ENCODE assay signal across 9 cellular contexts in genomic region chr14:100285913-100286400, GRCh38. TPM values are rescaled to one million over a fixed set of nuclear protein-coding genes. Genes with fewer than 3 reads are reported as not detected.
DNase-seq lines count a peak whose midpoint lies in the region; FAIRE-seq and TF ChIP-seq lines count a peak whose summit lies in the region.
"Had no signal": no experiment of that assay in that cellular context is flagged by ENCODE, and none has a peak within 500 bp of the region (broad histone marks: within the 10 kb centered on the region; RNA-seq: fewer than 3 reads in every experiment).

No MANE protein-coding gene starts in this region.

- H3K79me2 ChIP-seq in ACC112 (ENCODE audit: control insufficient read depth, insufficient read depth, low read length, unreplicated experiment) (peaks cover 11% of the 10 kb centered on the region), mammary epithelial cell (ENCODE audit: insufficient read depth, low read length) (peaks cover 25% of the 10 kb centered on the region)

- no peak overlapping the region for H2AFZ ChIP-seq in ACC112 (ENCODE audit: low read length, unreplicated experiment)
- no peak overlapping the region for H2AFZ ChIP-seq in mammary epithelial cell (ENCODE audit: low read depth, low read length)

- TF ChIP-seq CTCF in mammary epithelial cell (conservative IDR thresholded peaks at IDR 0.05 in 1 of 2, IDR thresholded peaks at IDR 0.05 in 1 of 2; ENCODE audit: extremely low read depth in 1 of 2, insufficient read depth in 1 of 2, low read depth in 1 of 2, low read length in 2 of 2) (no peak), GM13977 (IDR thresholded peaks at IDR 0.05; ENCODE audit: extremely low read depth, insufficient read depth, missing control alignments) (no peak)

- dilution Hi-C loops in mammary epithelial cell (cut with HindIII; ENCODE audit: low sequenced_read_pairs), result no loop called here

- no peak for DNase-seq in mammary epithelial cell
- DNase-seq in GM12892 (ENCODE audit: insufficient read length), result no peak
- no peak for DNase-seq in NCI-H2107 (lab: John Stamatoyannopoulos, UW)
- no peak for DNase-seq in GM13977 (ENCODE audit: low spot score)
- DNase-seq in stimulated activated CD4-positive, alpha-beta T cell treated with anti-CD3 and anti-CD28 coated beads, Interleukin-4, amount 100 ng/mL, for 4 hours, result no peak
- DNase-seq: cortex of kidney had no signal

- in situ Hi-C loops in mammary epithelial cell (cut with MboI; ENCODE audit: low sequenced_read_pairs in 2 of 2), result no loop called here
- in situ Hi-C loops in GM13977 (cut with MboI; ENCODE audit: low pct_unique_long_range_greater_than_20kb, low sequenced_read_pairs, unreplicated experiment), result no loop called here

- no peak for FAIRE-seq in GM12892 (lab: Jason Lieb, UNC)

- no peaks in the 10 kb centered on the region for H3K27me3 ChIP-seq in ACC112 (ENCODE audit: insufficient read depth, low read length)
- H3K27me3 ChIP-seq in HUES6 (ENCODE audit: control insufficient read depth, insufficient read depth, low read length), result no peaks in the 10 kb centered on the region
- H3K27me3 ChIP-seq in mammary epithelial cell (ENCODE audit: insufficient read depth, low read length), result no peaks in the 10 kb centered on the region
- H3K27me3 ChIP-seq in muscle layer of colon (ENCODE audit: control insufficient read depth in 1 of 2, insufficient read depth in 2 of 2, low read length in 2 of 2), result no peaks in the 10 kb centered on the region

- H3K36me3 ChIP-seq in ACC112 (ENCODE audit: insufficient read depth, low read length) (no peaks in the 10 kb centered on the region), HUES6 (ENCODE audit: control insufficient read depth, insufficient read depth, low read length) (peaks cover 25% of the 10 kb centered on the region), mammary epithelial cell (ENCODE audit: insufficient read depth, low read length) (no peaks in the 10 kb centered on the region), muscle layer of colon (ENCODE audit: insufficient read depth, low read length) (no peaks in the 10 kb centered on the region)

- H3K4me2 ChIP-seq in mammary epithelial cell (ENCODE audit: insufficient read depth, low read depth, low read length), result peak overlapping the region; percentile 99

- no peak for TF ChIP-seq POLR2A in GM12892 (IDR thresholded peaks at IDR 0.05; ENCODE audit: low read depth, low read length)

- WGBS in mammary epithelial cell (ENCODE audit: low coverage, missing lambda C conversion rate), result 50% methylated on average over 2 of the region's 13 CpGs

- H3K9me3 ChIP-seq in HUES6 (ENCODE audit: control insufficient read depth, insufficient read depth, low read depth, low read length) (no peaks in the 10 kb centered on the region), mammary epithelial cell (replicated peaks; ENCODE audit: insufficient read depth, low read length) (no peaks in the 10 kb centered on the region), muscle layer of colon (ENCODE audit: low read length) (no peaks in the 10 kb centered on the region)

- H3K4me1 ChIP-seq in ACC112 (ENCODE audit: control insufficient read depth, insufficient read depth, low read length, unreplicated experiment) (peaks cover 17% of the 10 kb centered on the region), HUES6 (ENCODE audit: control insufficient read depth, insufficient read depth, low read length) (peaks cover 22% of the 10 kb centered on the region), mammary epithelial cell (ENCODE audit: insufficient read depth, low read length) (peaks cover 35% of the 10 kb centered on the region), muscle layer of colon (ENCODE audit: insufficient read depth, low read length) (peaks cover 3% of the 10 kb centered on the region)

- H3K9ac ChIP-seq in HUES6 (ENCODE audit: low read length) (no peak overlapping the region), mammary epithelial cell (ENCODE audit: insufficient read depth, low read length) (no peak overlapping the region), muscle layer of colon (ENCODE audit: low read length) (no peak overlapping the region)

- intact Hi-C loops in mammary epithelial cell (cut with micrococcal nuclease), result loop anchor here (1.0 kb wide), 1 partner anchor 91 kb away; no protein-coding TSS in a partner anchor

- H3K4me3 ChIP-seq in ACC112 (ENCODE audit: low read depth, low read length), result peak overlapping the region; percentile 98
- H3K4me3 ChIP-seq in HUES6 (ENCODE audit: low read depth, low read length), result peak overlapping the region; percentile 78
- peak overlapping the region; percentile 68 to 89 (median 74) for H3K4me3 ChIP-seq in mammary epithelial cell (replicated peaks in 1 of 3; ENCODE audit: insufficient read depth in 1 of 3, low read depth in 2 of 3, low read length in 3 of 3)
- peak overlapping the region; percentile 53 to 90 for H3K4me3 ChIP-seq in muscle layer of colon (ENCODE audit: low read depth in 1 of 2, low read length in 2 of 2)

- BruUV-seq in mammary epithelial cell (replicated peaks; lab: Mats Ljungman, UMichigan), result no TSS peak

- H3K27ac ChIP-seq in ACC112 (ENCODE audit: low read depth, low read length) (no peak overlapping the region), HUES6 (ENCODE audit: low read depth, low read length) (no peak overlapping the region), mammary epithelial cell (ENCODE audit: insufficient read depth, low read depth, low read length) (no peak overlapping the region), muscle layer of colon (ENCODE audit: low read depth, low read length) (peak overlapping the region; percentile 78)

- CTCF ChIA-PET in mammary epithelial cell (lab: Charles Lee; ENCODE audit: low non-redundant PET), result interaction anchor here (0.8 kb wide), 1 partner anchor 1528 kb away, joined by 3 read pairs; no protein-coding TSS in a partner anchor

- H4K20me1 ChIP-seq in mammary epithelial cell (ENCODE audit: insufficient read depth, low read length), result no peaks in the 10 kb centered on the region

RNA-seq across cellular contexts. Expression of gene SLC25A29, which starts 20.3 kb away (rescaled TPM):
- 10 to 100 TPM in 1 of 2 donors, 1 to 10 TPM in 1; 8.0 to 29.7 TPM for total RNA-seq in mammary epithelial cell
- 11.6 TPM for polyA plus RNA-seq in mammary epithelial cell
- 5.9 TPM for polyA minus RNA-seq in mammary epithelial cell
- polyA plus RNA-seq in GM12892 (2012; ENCODE audit: missing spikeins), result 9.7 TPM

RNA-seq across cellular contexts. Expression of gene SLC25A47, which starts 37.2 kb away (rescaled TPM):
- not detected for total RNA-seq in mammary epithelial cell
- polyA plus RNA-seq in mammary epithelial cell, result not detected
- polyA minus RNA-seq in mammary epithelial cell, result not detected
- not detected for polyA plus RNA-seq in GM12892 (2012; ENCODE audit: missing spikeins)

RNA-seq across cellular contexts. Expression of gene YY1, which starts 47.0 kb away (rescaled TPM):
- 10 to 100 TPM; 42.3 to 67.0 TPM for total RNA-seq in mammary epithelial cell
- polyA plus RNA-seq in mammary epithelial cell, result 30.3 TPM
- polyA minus RNA-seq in mammary epithelial cell, result 33.8 TPM
- polyA plus RNA-seq in GM12892 (2012; ENCODE audit: missing spikeins), result 56.6 TPM
